Comparison of ENCODE assay signal across 1 cellular context in genomic region chr12:96416033-96416790, GRCh38.
TF ChIP-seq lines count a peak whose summit lies in the region.

No MANE protein-coding gene starts in this region.

TF ChIP-seq in GM23338, 12 proteins besides CTCF, POLR2A, EP300 and RAD21 (continued from another document):
- TF ChIP-seq, protein P1, sequence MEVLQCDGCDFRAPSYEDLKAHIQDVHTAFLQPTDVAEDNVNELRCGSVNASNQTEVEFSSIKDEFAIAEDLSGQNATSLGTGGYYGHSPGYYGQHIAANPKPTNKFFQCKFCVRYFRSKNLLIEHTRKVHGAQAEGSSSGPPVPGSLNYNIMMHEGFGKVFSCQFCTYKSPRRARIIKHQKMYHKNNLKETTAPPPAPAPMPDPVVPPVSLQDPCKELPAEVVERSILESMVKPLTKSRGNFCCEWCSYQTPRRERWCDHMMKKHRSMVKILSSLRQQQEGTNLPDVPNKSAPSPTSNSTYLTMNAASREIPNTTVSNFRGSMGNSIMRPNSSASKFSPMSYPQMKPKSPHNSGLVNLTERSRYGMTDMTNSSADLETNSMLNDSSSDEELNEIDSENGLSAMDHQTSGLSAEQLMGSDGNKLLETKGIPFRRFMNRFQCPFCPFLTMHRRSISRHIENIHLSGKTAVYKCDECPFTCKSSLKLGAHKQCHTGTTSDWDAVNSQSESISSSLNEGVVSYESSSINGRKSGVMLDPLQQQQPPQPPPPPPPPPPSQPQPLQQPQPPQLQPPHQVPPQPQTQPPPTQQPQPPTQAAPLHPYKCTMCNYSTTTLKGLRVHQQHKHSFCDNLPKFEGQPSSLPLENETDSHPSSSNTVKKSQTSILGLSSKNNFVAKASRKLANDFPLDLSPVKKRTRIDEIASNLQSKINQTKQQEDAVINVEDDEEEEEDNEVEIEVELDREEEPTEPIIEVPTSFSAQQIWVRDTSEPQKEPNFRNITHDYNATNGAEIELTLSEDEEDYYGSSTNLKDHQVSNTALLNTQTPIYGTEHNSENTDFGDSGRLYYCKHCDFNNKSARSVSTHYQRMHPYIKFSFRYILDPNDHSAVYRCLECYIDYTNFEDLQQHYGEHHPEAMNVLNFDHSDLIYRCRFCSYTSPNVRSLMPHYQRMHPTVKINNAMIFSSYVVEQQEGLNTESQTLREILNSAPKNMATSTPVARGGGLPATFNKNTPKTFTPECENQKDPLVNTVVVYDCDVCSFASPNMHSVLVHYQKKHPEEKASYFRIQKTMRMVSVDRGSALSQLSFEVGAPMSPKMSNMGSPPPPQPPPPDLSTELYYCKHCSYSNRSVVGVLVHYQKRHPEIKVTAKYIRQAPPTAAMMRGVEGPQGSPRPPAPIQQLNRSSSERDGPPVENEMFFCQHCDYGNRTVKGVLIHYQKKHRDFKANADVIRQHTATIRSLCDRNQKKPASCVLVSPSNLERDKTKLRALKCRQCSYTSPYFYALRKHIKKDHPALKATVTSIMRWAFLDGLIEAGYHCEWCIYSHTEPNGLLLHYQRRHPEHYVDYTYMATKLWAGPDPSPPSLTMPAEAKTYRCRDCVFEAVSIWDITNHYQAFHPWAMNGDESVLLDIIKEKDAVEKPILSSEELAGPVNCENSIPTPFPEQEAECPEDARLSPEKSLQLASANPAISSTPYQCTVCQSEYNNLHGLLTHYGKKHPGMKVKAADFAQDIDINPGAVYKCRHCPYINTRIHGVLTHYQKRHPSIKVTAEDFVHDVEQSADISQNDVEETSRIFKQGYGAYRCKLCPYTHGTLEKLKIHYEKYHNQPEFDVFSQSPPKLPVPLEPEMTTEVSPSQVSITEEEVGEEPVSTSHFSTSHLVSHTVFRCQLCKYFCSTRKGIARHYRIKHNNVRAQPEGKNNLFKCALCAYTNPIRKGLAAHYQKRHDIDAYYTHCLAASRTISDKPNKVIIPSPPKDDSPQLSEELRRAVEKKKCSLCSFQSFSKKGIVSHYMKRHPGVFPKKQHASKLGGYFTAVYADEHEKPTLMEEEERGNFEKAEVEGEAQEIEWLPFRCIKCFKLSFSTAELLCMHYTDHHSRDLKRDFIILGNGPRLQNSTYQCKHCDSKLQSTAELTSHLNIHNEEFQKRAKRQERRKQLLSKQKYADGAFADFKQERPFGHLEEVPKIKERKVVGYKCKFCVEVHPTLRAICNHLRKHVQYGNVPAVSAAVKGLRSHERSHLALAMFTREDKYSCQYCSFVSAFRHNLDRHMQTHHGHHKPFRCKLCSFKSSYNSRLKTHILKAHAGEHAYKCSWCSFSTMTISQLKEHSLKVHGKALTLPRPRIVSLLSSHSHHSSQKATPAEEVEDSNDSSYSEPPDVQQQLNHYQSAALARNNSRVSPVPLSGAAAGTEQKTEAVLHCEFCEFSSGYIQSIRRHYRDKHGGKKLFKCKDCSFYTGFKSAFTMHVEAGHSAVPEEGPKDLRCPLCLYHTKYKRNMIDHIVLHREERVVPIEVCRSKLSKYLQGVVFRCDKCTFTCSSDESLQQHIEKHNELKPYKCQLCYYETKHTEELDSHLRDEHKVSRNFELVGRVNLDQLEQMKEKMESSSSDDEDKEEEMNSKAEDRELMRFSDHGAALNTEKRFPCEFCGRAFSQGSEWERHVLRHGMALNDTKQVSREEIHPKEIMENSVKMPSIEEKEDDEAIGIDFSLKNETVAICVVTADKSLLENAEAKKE (CRISPR knock-in tag; IDR thresholded peaks at IDR 0.05), result no peak
- no peak for TF ChIP-seq EZH2phosphoT487 (IDR thresholded peaks at IDR 0.05; ENCODE audit: unreplicated experiment)
- no peak for TF ChIP-seq ZNF331 (CRISPR knock-in tag; IDR thresholded peaks at IDR 0.05; ENCODE audit: low read depth)
- TF ChIP-seq JUNB (IDR thresholded peaks at IDR 0.05; ENCODE audit: unreplicated experiment), result no peak
- TF ChIP-seq NANOG (IDR thresholded peaks at IDR 0.05; ENCODE audit: borderline replicate concordance), result no peak
- TF ChIP-seq, protein P2, sequence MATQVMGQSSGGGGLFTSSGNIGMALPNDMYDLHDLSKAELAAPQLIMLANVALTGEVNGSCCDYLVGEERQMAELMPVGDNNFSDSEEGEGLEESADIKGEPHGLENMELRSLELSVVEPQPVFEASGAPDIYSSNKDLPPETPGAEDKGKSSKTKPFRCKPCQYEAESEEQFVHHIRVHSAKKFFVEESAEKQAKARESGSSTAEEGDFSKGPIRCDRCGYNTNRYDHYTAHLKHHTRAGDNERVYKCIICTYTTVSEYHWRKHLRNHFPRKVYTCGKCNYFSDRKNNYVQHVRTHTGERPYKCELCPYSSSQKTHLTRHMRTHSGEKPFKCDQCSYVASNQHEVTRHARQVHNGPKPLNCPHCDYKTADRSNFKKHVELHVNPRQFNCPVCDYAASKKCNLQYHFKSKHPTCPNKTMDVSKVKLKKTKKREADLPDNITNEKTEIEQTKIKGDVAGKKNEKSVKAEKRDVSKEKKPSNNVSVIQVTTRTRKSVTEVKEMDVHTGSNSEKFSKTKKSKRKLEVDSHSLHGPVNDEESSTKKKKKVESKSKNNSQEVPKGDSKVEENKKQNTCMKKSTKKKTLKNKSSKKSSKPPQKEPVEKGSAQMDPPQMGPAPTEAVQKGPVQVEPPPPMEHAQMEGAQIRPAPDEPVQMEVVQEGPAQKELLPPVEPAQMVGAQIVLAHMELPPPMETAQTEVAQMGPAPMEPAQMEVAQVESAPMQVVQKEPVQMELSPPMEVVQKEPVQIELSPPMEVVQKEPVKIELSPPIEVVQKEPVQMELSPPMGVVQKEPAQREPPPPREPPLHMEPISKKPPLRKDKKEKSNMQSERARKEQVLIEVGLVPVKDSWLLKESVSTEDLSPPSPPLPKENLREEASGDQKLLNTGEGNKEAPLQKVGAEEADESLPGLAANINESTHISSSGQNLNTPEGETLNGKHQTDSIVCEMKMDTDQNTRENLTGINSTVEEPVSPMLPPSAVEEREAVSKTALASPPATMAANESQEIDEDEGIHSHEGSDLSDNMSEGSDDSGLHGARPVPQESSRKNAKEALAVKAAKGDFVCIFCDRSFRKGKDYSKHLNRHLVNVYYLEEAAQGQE (IDR thresholded peaks at IDR 0.05; ENCODE audit: unreplicated experiment), result no peak
TF ChIP-seq in GM23338: peak in this region for 0.
